In genomic region chr1:55896210-55896609, GRCh38 we compare ENCODE assay signal across 7 cellular contexts.
"Had no signal": no experiment of that assay in that cellular context is flagged by ENCODE, and none has a peak within 500 bp of the region (broad histone marks: within the 10 kb centered on the region; RNA-seq: fewer than 3 reads in every experiment).

No MANE protein-coding gene starts in this region.

- ATAC-seq: GM23338 had no signal

- DNase-seq: H9, HCEC 1CT, IMR-90, KBM-7 had no signal

- H3K4me2 ChIP-seq: GM23338 had no signal

- H3K4me3 Mint-ChIP-seq: GM23338, H9 had no signal

- H2AFZ ChIP-seq: GM23338 had no signal

- H3K27ac Mint-ChIP-seq: GM23338, H9 had no signal

- H3K4me1 Mint-ChIP-seq: GM23338, H9 had no signal

- FAIRE-seq: H1, HTR-8/SVneo had no signal

- H3K4me3 ChIP-seq: GM23338 had no signal
